Comparison of ENCODE assay signal across 8 cellular contexts in the genomic region with DNA sequence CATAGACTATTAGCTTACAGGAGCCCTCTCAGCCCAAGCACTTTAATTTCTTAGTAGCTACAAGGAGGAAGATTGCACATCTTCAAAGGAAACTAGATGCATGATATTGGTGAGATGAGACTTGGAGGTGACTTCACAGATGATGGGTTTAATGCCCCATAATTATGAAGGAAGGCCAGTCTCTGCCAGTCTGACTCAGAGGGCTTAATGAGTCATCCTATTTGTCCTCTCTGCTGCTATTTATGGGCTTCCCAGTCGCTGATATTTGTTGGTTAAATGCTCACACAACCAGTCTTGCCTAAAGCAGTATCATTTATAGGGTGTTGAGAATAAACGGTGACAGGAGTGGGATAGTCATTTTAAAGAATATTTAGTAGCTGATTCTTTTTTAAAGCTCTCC.
DNase-seq lines count a peak whose midpoint lies in the region; ATAC-seq lines count a peak whose summit lies in the region.
"Not testable (repeated sequence)": the region's sequence is repeated elsewhere in the genome, so short reads cannot be mapped to it uniquely, and the experiment has no call there.

No MANE protein-coding gene starts in this region.

- peak; percentile 50 for ATAC-seq in HG03378 (IDR thresholded peaks at IDR 0.05; ENCODE audit: unreplicated experiment)
- ATAC-seq in esophagus mucosa: peak; percentile 74

- peak; percentile 3 for DNase-seq in Caki2 (ENCODE audit: low read depth)
- DNase-seq in M059J (ENCODE audit: low read depth): peak; percentile 4
- DNase-seq in OCI-M1 (lab: John Stamatoyannopoulos, UW): peak; percentile 11
- peak; percentile 18 for DNase-seq in RKO (ENCODE audit: low spot score)
- DNase-seq in SW480 (ENCODE audit: low spot score): peak; percentile 22
- peak; percentile 30 for DNase-seq in kidney tubule cell (ENCODE audit: low spot score)

- in situ Hi-C loops in Caki2 (cut with HindIII; ENCODE audit: low pct_unique_long_range_greater_than_20kb, low sequenced_read_pairs): not testable (repeated sequence)

Comparison
In these comparisons a context has a peak if more than half of its experiments do, and no peak if none do; other contexts are left out.
1. Peak in every context shown above with its lines: DNase-seq and ATAC-seq.